8 cellular contexts compared by ENCODE assay signal in the genomic region with DNA sequence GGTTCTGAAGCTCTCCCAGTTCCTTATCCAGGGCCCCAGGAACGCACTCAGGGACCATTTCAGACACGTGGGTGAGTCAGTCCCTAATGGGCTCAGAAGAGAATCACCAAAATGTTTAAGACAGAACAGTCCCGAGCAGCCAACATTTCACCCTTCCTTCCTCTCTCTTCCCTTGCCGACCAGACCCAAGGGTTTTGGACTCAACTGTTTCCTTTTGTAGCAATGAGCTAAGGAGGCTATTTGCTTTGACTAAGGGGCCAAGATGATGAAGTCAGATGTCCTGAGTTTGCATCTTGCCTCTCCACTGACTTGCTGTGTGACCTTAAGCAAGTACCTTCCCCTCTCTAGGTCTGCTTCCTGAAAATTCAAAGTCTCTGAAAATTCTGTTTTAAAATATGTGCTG.
DNase-seq lines count a peak whose midpoint lies in the region; ATAC-seq and TF ChIP-seq lines count a peak whose summit lies in the region.
"Had no signal": no experiment of that assay in that cellular context is flagged by ENCODE, and none has a peak within 500 bp of the region (broad histone marks: within the 10 kb centered on the region; RNA-seq: fewer than 3 reads in every experiment).

No MANE protein-coding gene starts in this region.

- no peak for TF ChIP-seq EP300 in transverse colon (IDR thresholded peaks at IDR 0.05; ENCODE audit: low read depth)

- TF ChIP-seq CTCF in ascending aorta (IDR thresholded peaks at IDR 0.05) (no peak), transverse colon (IDR thresholded peaks at IDR 0.05) (no peak), testis (IDR thresholded peaks at IDR 0.05) (no peak)

- no peak overlapping the region for H3K27ac Mint-ChIP-seq in T-cell
- H3K27ac Mint-ChIP-seq: progenitor cell of endocrine pancreas had no signal

- WGBS in transverse colon (ENCODE audit: low coverage in 1 of 2), 2 donors = 41% methylated on average over 4 of the region's 4 CpGs; no CpG with 5 or more reads in 1 of the 2 donors
- 39 to 68% methylated on average over 4 of the region's 4 CpGs for WGBS in testis, 2 donors

- H3K4me3 Mint-ChIP-seq in T-cell = no peak overlapping the region

- H3K9me3 ChIP-seq in ascending aorta (peaks cover 0 to 7% of the 10 kb centered on the region in 2 donors), transverse colon (no peaks in the 10 kb centered on the region), testis (no peaks in the 10 kb centered on the region)

- CTCF ChIA-PET in T-cell (lab: Charles Lee) = no interaction called here

- H3K4me3 ChIP-seq in ascending aorta (no peak overlapping the region), transverse colon (no peak overlapping the region), testis (no peak overlapping the region)

- TF ChIP-seq POLR2A in transverse colon (IDR thresholded peaks at IDR 0.05) (no peak), testis (IDR thresholded peaks at IDR 0.05) (no peak)

- DNase-seq in HT1080 (ENCODE audit: low read depth) (peak; percentile 73), ascending aorta (ENCODE audit: low spot score in 2 of 2) (no peak), glomerular visceral epithelial cell (ENCODE audit: extremely low spot score) (peak; percentile 36), transverse colon (no peak), globus pallidus (ENCODE audit: low spot score) (no peak), T-cell (no peak), testis (no peak)

- H3K4me1 Mint-ChIP-seq in T-cell = no peaks in the 10 kb centered on the region

- POLR2A ChIA-PET in T-cell (lab: Charles Lee) = no interaction called here

- intact Hi-C loops in ascending aorta (cut with DNase I) = no loop called here
- intact Hi-C loops in transverse colon (cut with DNase I; ENCODE audit: low total_unique reads) = no loop called here
- intact Hi-C loops in testis (cut with DNase I; ENCODE audit: low total_unique reads) = no loop called here

- H3K36me3 ChIP-seq in ascending aorta (no peaks in the 10 kb centered on the region), transverse colon (no peaks in the 10 kb centered on the region), testis (ENCODE audit: low read depth, missing control alignments) (no peaks in the 10 kb centered on the region)

- ATAC-seq in T-cell (replicated peaks in 1 of 4) = no peak

- H3K27me3 ChIP-seq in ascending aorta = no peaks in the 10 kb centered on the region
- H3K27me3 ChIP-seq in transverse colon = no peaks in the 10 kb centered on the region
- no peaks in the 10 kb centered on the region for H3K27me3 ChIP-seq in testis

- H3K4me1 ChIP-seq in ascending aorta (peaks cover 0 to 19% of the 10 kb centered on the region in 2 donors), transverse colon (peaks cover 9 to 32% (median 28%) of the 10 kb centered on the region in 4 donors), testis (no peaks in the 10 kb centered on the region)

- H3K27me3 Mint-ChIP-seq in T-cell = peaks cover 15 to 25% of the 10 kb centered on the region in 2 donors

- in situ Hi-C loops in transverse colon (cut with MboI; ENCODE audit: low pct_ligation_motif_present in 1 of 4, low pct_unique_long_range_greater_than_20kb in 1 of 4, low sequenced_read_pairs in 3 of 4) = no loop called here

- peaks cover 0 to 4% (median 4%) of the 10 kb centered on the region in 3 donors for H3K9me3 Mint-ChIP-seq in T-cell

- peak overlapping the region; percentile 31 to 55 for H3K27ac ChIP-seq in ascending aorta
- H3K27ac ChIP-seq in transverse colon = peak overlapping the region; percentile 70 to 76 (median 74)
- H3K27ac ChIP-seq in testis = no peak overlapping the region

- H3K36me3 Mint-ChIP-seq in T-cell = no peaks in the 10 kb centered on the region

Comparison
In these comparisons a context has a peak if more than half of its experiments do, and no peak if none do; other contexts are left out.
1. DNase-seq: peak in HT1080 (single experiment) and glomerular visceral epithelial cell (single experiment); none in ascending aorta (0 of 2), transverse colon (single experiment), globus pallidus (single experiment), T-cell (0 of 34) and testis (single experiment).
2. H3K27ac ChIP-seq: peak in ascending aorta (2 of 2) and transverse colon (4 of 4); none in testis (0 of 2).